8 cellular contexts compared by ENCODE assay signal in the genomic region with DNA sequence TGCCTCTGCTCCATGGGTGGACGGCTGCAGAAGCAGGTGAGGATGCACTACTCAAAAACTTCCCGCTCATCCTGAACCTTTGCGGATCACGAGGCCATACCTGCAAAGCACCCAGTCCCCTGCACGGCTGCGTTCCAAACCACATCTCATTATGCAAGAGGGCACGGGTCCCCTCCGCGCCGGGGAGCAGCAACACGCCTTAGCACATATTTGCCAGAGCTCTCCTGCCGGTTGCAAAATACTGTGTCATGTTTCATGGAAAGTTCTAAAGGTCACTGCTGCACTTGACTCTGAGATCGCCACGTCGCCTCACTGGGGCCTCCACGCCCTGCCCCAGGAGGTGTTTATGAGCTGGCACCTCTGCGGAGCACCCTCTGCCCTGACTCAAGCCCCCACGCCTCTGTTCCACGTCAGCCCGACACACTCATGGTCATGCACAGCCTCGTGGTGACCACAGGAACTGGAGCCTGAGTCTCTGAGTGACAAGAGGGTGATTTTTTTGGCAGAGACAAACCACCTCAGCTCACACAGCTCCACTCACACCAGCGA.
A peak's percentile ranks its signal among the peaks of the same experiment; 100 is the strongest.
DNase-seq lines count a peak whose midpoint lies in the region; ATAC-seq, FAIRE-seq and TF ChIP-seq lines count a peak whose summit lies in the region.

No MANE protein-coding gene starts in this region.

- no peak overlapping the region for H3K27ac ChIP-seq in CD4-positive, CD25-positive, alpha-beta regulatory T cell (ENCODE audit: insufficient read depth, low read length, poor library complexity, severe bottlenecking)
- no peak overlapping the region for H3K27ac ChIP-seq in K562 (ENCODE audit: extremely low read depth, low read depth, low read length)
- no peak overlapping the region for H3K27ac ChIP-seq in CD4-positive, alpha-beta T cell (ENCODE audit: low read depth, low read length)

- intact Hi-C loops in K562 (cut with micrococcal nuclease) = no loop called here
- intact Hi-C loops in lower leg skin (cut with DNase I; ENCODE audit: low total_unique reads) = no loop called here
- intact Hi-C loops in CD4-positive, alpha-beta T cell (cut with DNase I, micrococcal nuclease) = no loop called here

- peaks cover 0 to 1% (median 0%) of the 10 kb centered on the region in 7 donors for H3K9me3 Mint-ChIP-seq in CD4-positive, CD25-positive, alpha-beta regulatory T cell
- no peaks in the 10 kb centered on the region for H3K9me3 Mint-ChIP-seq in CD4-positive, alpha-beta T cell

- no peaks in the 10 kb centered on the region for H3K9me1 ChIP-seq in K562 (ENCODE audit: control insufficient read depth, insufficient read depth, low read length)

- no peak for TF ChIP-seq POLR2A in K562 (conservative IDR thresholded peaks at IDR 0.05)
- TF ChIP-seq POLR2A in lower leg skin (IDR thresholded peaks at IDR 0.05) = no peak

- POLR2A ChIA-PET in K562 (lab: Yijun Ruan, JAX) = interaction anchor here (0.6 to 1.5 kb wide), 3 partner anchors 10 to 267 kb away, joined by 3 to 7 read pairs (median 4); no protein-coding TSS in a partner anchor
- POLR2A ChIA-PET in CD4-positive, alpha-beta T cell (lab: Charles Lee) = no interaction called here

- H3K9me3 ChIP-seq in CD4-positive, CD25-positive, alpha-beta regulatory T cell (ENCODE audit: control insufficient read depth in 2 of 2, low read length in 2 of 2) = no peaks in the 10 kb centered on the region
- H3K9me3 ChIP-seq in K562 (replicated peaks; ENCODE audit: control insufficient read depth, insufficient read depth, low read depth, low read length) = no peaks in the 10 kb centered on the region
- H3K9me3 ChIP-seq in CD4-positive, alpha-beta T cell (ENCODE audit: control insufficient read depth, low read length) = no peaks in the 10 kb centered on the region

- H3K36me3 ChIP-seq in CD4-positive, CD25-positive, alpha-beta regulatory T cell (ENCODE audit: control insufficient read depth, insufficient read depth, low read length) = no peaks in the 10 kb centered on the region
- H3K36me3 ChIP-seq in K562 (ENCODE audit: control insufficient read depth, insufficient read depth, low read length) = no peaks in the 10 kb centered on the region

- peak in 1 of 3 donors; percentile 46 for DNase-seq in CD4-positive, CD25-positive, alpha-beta regulatory T cell
- DNase-seq in HuH-7.5 (ENCODE audit: low spot score) (peak; percentile 90), K562 (ENCODE audit: extremely low read depth in 1 of 4, low spot score in 3 of 4) (peak in 3 of 4 experiments; percentile 37 to 52 (median 47)), medulla oblongata (ENCODE audit: extremely low spot score) (peak; percentile 43), NCI-H2171 (lab: John Stamatoyannopoulos, UW) (no peak), NCI-H345 treated with DMSO at 0.1 percent for 48 hours (lab: John Stamatoyannopoulos, UW; ENCODE audit: unreplicated experiment) (no peak), lower leg skin (ENCODE audit: low spot score in 2 of 2) (no peak)
- DNase-seq in CD4-positive, alpha-beta T cell = no peak

- peak overlapping the region in 1 of 2 experiments; percentile 45; a peak in 2 of 4 replicates for H3K9ac ChIP-seq in K562 (ENCODE audit: insufficient read depth in 1 of 2, low read depth in 2 of 2, low read length in 2 of 2)

- peak; percentile 78 for FAIRE-seq in K562 (lab: Jason Lieb, UNC)

- peaks cover 7% of the 10 kb centered on the region for H3K4me1 ChIP-seq in CD4-positive, CD25-positive, alpha-beta regulatory T cell (ENCODE audit: control insufficient read depth, insufficient read depth, low read length, poor library complexity, severe bottlenecking)
- 0 out of 5 replicates have a peak, but pooled peaks cover 0 to 7% of the 10 kb centered on the region in 2 experiments for H3K4me1 ChIP-seq in K562 (replicated peaks in 1 of 2; ENCODE audit: control insufficient read depth in 2 of 2, insufficient read depth in 2 of 2, low read length in 2 of 2)

- peaks cover 20% of the 10 kb centered on the region; the same call in 1 of the 2 replicates for H4K20me1 ChIP-seq in K562 (replicated peaks; ENCODE audit: control insufficient read depth, insufficient read depth, low read length)

- WGBS in K562 (ENCODE audit: insufficient coverage, low coverage, missing lambda C conversion rate) = 1% methylated on average over 22 of the region's 22 CpGs
- 64 to 79% methylated on average over 21 to 22 of the region's 22 CpGs for WGBS in lower leg skin, 2 donors

- CTCF ChIA-PET in K562 (lab: Yijun Ruan, JAX; ENCODE audit: low intra/inter-chr PET ratio) = no interaction called here
- CTCF ChIA-PET in CD4-positive, alpha-beta T cell (lab: Charles Lee) = no interaction called here

- peak overlapping the region in 1 of 3 donors; percentile 52 for H3K27ac Mint-ChIP-seq in CD4-positive, CD25-positive, alpha-beta regulatory T cell
- no peak overlapping the region for H3K27ac Mint-ChIP-seq in CD4-positive, alpha-beta T cell

- in situ Hi-C loops in K562 (cut with MboI) = no loop called here

- TF ChIP-seq CTCF in K562 (IDR thresholded peaks at IDR 0.05 in 2 of 3, conservative IDR thresholded peaks at IDR 0.05 in 1 of 3; ENCODE audit: insufficient read depth in 2 of 3, low read depth in 1 of 3, low read length in 3 of 3) = peak; percentile 44 to 58 (median 57)
- TF ChIP-seq CTCF in lower leg skin (IDR thresholded peaks at IDR 0.05) = peak in 1 of 3 donors; percentile 20
- no peak for TF ChIP-seq CTCF in CD4-positive, alpha-beta T cell (IDR thresholded peaks at IDR 0.05)

- BruUV-seq in K562 (replicated peaks; lab: Mats Ljungman, UMichigan) = no TSS peak

- H3K4me3 ChIP-seq in CD4-positive, CD25-positive, alpha-beta regulatory T cell (ENCODE audit: low read depth, low read length) = no peak overlapping the region
- H3K4me3 ChIP-seq in K562 = no peak overlapping the region
- H3K4me3 ChIP-seq in lower leg skin (ENCODE audit: low read depth, poor library complexity, severe bottlenecking) = no peak overlapping the region

- TF ChIP-seq EP300 in K562 (IDR thresholded peaks at IDR 0.05; ENCODE audit: low read length) = no peak

- no peaks in the 10 kb centered on the region for H3K27me3 Mint-ChIP-seq in CD4-positive, CD25-positive, alpha-beta regulatory T cell
- no peaks in the 10 kb centered on the region for H3K27me3 Mint-ChIP-seq in CD4-positive, alpha-beta T cell

- H3K79me2 ChIP-seq in K562 (ENCODE audit: control insufficient read depth, insufficient read depth, low read length) = no peaks in the 10 kb centered on the region

- peak; percentile 19 to 52; a peak in 2 of 4 replicates for TF ChIP-seq RAD21 in K562 (CRISPR knock-in tag; conservative IDR thresholded peaks at IDR 0.05 in 1 of 2, IDR thresholded peaks at IDR 0.05 in 1 of 2)

- H3K4me1 Mint-ChIP-seq in CD4-positive, CD25-positive, alpha-beta regulatory T cell = peaks cover 0 to 27% (median 20%) of the 10 kb centered on the region in 4 donors
- H3K4me1 Mint-ChIP-seq in CD4-positive, alpha-beta T cell (ENCODE audit: low read depth) = peaks cover 12% of the 10 kb centered on the region

- H3K36me3 Mint-ChIP-seq in CD4-positive, CD25-positive, alpha-beta regulatory T cell = peaks cover 15% of the 10 kb centered on the region
- H3K36me3 Mint-ChIP-seq in CD4-positive, alpha-beta T cell (ENCODE audit: low read depth) = peaks cover 10% of the 10 kb centered on the region

- peak overlapping the region in 1 of 4 donors; percentile 4 for H3K4me3 Mint-ChIP-seq in CD4-positive, CD25-positive, alpha-beta regulatory T cell
- H3K4me3 Mint-ChIP-seq in CD4-positive, alpha-beta T cell = no peak overlapping the region

- H3K27me3 ChIP-seq in CD4-positive, CD25-positive, alpha-beta regulatory T cell (ENCODE audit: control insufficient read depth, insufficient read depth, low read length) = no peaks in the 10 kb centered on the region
- peaks cover 63 to 84% of the 10 kb centered on the region in 2 experiments for H3K27me3 ChIP-seq in K562 (ENCODE audit: control insufficient read depth in 2 of 2, insufficient read depth in 2 of 2, low read length in 2 of 2)
- no peaks in the 10 kb centered on the region for H3K27me3 ChIP-seq in CD4-positive, alpha-beta T cell (ENCODE audit: control insufficient read depth, insufficient read depth, low read length)

- H2AFZ ChIP-seq in K562 (ENCODE audit: low read depth, low read length) = no peak overlapping the region

- no peak overlapping the region for H3K4me2 ChIP-seq in K562 (ENCODE audit: insufficient read depth, low read length)

- ATAC-seq in CD4-positive, CD25-positive, alpha-beta regulatory T cell (ENCODE audit: low read depth in 2 of 2) = peak; percentile 42 to 46
- ATAC-seq in K562 = peak; percentile 90
- no peak for ATAC-seq in CD4-positive, alpha-beta T cell (ENCODE audit: poor library complexity)

TF ChIP-seq in K562, 482 proteins besides CTCF, POLR2A, EP300 and RAD21 (continues in another document):
- TF ChIP-seq CBFB (CRISPR knock-in tag; IDR thresholded peaks at IDR 0.05) = peak; percentile 80; the same call in 1 of the 2 replicates
- peak; percentile 37; the same call in 1 of the 2 replicates for TF ChIP-seq FOSL1 (tag; conservative IDR thresholded peaks at IDR 0.05)
- TF ChIP-seq, protein P1, sequence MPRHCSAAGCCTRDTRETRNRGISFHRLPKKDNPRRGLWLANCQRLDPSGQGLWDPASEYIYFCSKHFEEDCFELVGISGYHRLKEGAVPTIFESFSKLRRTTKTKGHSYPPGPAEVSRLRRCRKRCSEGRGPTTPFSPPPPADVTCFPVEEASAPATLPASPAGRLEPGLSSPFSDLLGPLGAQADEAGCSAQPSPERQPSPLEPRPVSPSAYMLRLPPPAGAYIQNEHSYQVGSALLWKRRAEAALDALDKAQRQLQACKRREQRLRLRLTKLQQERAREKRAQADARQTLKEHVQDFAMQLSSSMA (CRISPR knock-in tag; IDR thresholded peaks at IDR 0.05) = no peak
- TF ChIP-seq MTA1 (IDR thresholded peaks at IDR 0.05; ENCODE audit: borderline replicate concordance) = no peak
- TF ChIP-seq, protein P2, sequence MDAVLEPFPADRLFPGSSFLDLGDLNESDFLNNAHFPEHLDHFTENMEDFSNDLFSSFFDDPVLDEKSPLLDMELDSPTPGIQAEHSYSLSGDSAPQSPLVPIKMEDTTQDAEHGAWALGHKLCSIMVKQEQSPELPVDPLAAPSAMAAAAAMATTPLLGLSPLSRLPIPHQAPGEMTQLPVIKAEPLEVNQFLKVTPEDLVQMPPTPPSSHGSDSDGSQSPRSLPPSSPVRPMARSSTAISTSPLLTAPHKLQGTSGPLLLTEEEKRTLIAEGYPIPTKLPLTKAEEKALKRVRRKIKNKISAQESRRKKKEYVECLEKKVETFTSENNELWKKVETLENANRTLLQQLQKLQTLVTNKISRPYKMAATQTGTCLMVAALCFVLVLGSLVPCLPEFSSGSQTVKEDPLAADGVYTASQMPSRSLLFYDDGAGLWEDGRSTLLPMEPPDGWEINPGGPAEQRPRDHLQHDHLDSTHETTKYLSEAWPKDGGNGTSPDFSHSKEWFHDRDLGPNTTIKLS (IDR thresholded peaks at IDR 0.05; ENCODE audit: borderline replicate concordance, low read depth) = peak; percentile 77
- no peak for TF ChIP-seq NR2C2 (CRISPR knock-in tag; IDR thresholded peaks at IDR 0.05)
- peak; percentile 60; the same call in 1 of the 2 replicates for TF ChIP-seq NR2C2 (tag; IDR thresholded peaks at IDR 0.05)

Comparison
In these comparisons a context has a peak if more than half of its experiments do, and no peak if none do; other contexts are left out.
1. DNase-seq: peak in HuH-7.5 (single experiment), K562 (3 of 4) and medulla oblongata (single experiment); none in NCI-H2171 (single experiment), NCI-H345 treated with DMSO at 0.1 percent for 48 hours (single experiment), lower leg skin (0 of 2) and CD4-positive, alpha-beta T cell (0 of 10).